ENCODE assay signal across 8 cellular contexts in the genomic region with DNA sequence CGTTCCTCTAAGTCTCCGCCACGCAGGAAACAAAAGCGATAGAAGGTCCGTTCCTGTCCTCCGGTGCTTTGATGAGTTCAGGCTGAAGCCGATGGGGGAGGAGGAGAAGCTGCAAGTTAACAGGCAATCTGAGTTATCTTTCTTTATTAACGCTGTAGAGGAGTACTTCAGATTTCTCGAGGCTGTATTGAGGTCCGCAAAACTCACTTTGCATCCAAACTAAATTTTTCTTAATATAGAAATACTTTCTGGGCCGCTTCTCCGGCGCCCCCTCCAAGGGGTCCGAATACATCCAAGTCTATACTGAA. TPM values are rescaled to one million over a fixed set of nuclear protein-coding genes. Genes with fewer than 3 reads are reported as not detected.
DNase-seq lines count a peak whose midpoint lies in the region; ATAC-seq, FAIRE-seq and TF ChIP-seq lines count a peak whose summit lies in the region.

No MANE protein-coding gene starts in this region.

- H3K4me1 Mint-ChIP-seq in T-helper 2 cell treated with Interferon-gamma antibody and Interleukin-4, amounts not matched to agents 5 μg/mL and 100 μg/mL, for 36 hours (ENCODE audit: low read depth): no peaks in the 10 kb centered on the region
- peaks cover 4% of the 10 kb centered on the region for H3K4me1 Mint-ChIP-seq in astrocyte (ENCODE audit: low read depth, unreplicated experiment)

- H3K4me1 ChIP-seq in astrocyte (ENCODE audit: insufficient read depth, low read length): peaks cover 10% of the 10 kb centered on the region
- H3K4me1 ChIP-seq in liver (ENCODE audit: control insufficient read depth in 4 of 4, insufficient read depth in 4 of 4, low read length in 3 of 4): peaks cover 9 to 66% (median 45%) of the 10 kb centered on the region in 4 donors
- peaks cover 9% of the 10 kb centered on the region for H3K4me1 ChIP-seq in stomach smooth muscle (ENCODE audit: control insufficient read depth, insufficient read depth, low read length)

- DNase-seq in T-helper 2 cell treated with Interferon-gamma antibody and Interleukin-4, amounts not matched to agents 5 μg/mL and 100 μg/mL, for 36 hours (ENCODE audit: low spot score): no peak
- no peak for DNase-seq in T-helper 2 cell
- DNase-seq in astrocyte (ENCODE audit: low read depth): no peak
- DNase-seq in NCI-H2081 treated with DMSO at 0.1 percent for 48 hours (lab: John Stamatoyannopoulos, UW): no peak

- no peak for FAIRE-seq in astrocyte (lab: Jason Lieb, UNC)

- H3K9me3 Mint-ChIP-seq in T-helper 2 cell treated with Interferon-gamma antibody and Interleukin-4, amounts not matched to agents 5 μg/mL and 100 μg/mL, for 36 hours: no peaks in the 10 kb centered on the region
- H3K9me3 Mint-ChIP-seq in astrocyte (ENCODE audit: unreplicated experiment): no peaks in the 10 kb centered on the region

- no peaks in the 10 kb centered on the region for H3K9me3 ChIP-seq in astrocyte (ENCODE audit: insufficient read depth, low read depth, low read length)
- H3K9me3 ChIP-seq in liver (ENCODE audit: control insufficient read depth in 4 of 4, low read length in 3 of 4): no peaks in the 10 kb centered on the region
- no peaks in the 10 kb centered on the region for H3K9me3 ChIP-seq in stomach smooth muscle (ENCODE audit: control insufficient read depth in 2 of 2, low read length in 2 of 2)

- peaks cover 44% of the 10 kb centered on the region for H3K27me3 Mint-ChIP-seq in T-helper 2 cell treated with Interferon-gamma antibody and Interleukin-4, amounts not matched to agents 5 μg/mL and 100 μg/mL, for 36 hours (ENCODE audit: low read depth)
- peaks cover 20% of the 10 kb centered on the region for H3K27me3 Mint-ChIP-seq in astrocyte (ENCODE audit: low read depth, unreplicated experiment)

- H3K4me3 ChIP-seq in astrocyte (ENCODE audit: insufficient read depth, low read depth, low read length) (peak overlapping the region; percentile 49), liver (ENCODE audit: low read depth in 1 of 3, low read length in 3 of 3) (peak overlapping the region; percentile 59 to 86 (median 66)), stomach smooth muscle (ENCODE audit: low read length in 2 of 2) (peak overlapping the region; percentile 59 to 73)

- H3K4me3 Mint-ChIP-seq in T-helper 2 cell treated with Interferon-gamma antibody and Interleukin-4, amounts not matched to agents 5 μg/mL and 100 μg/mL, for 36 hours: peak overlapping the region; percentile 30
- H3K4me3 Mint-ChIP-seq in astrocyte (ENCODE audit: unreplicated experiment): peak overlapping the region; percentile 77

- H4K20me1 ChIP-seq in astrocyte (ENCODE audit: insufficient read depth, low read length): no peaks in the 10 kb centered on the region

- no peak for TF ChIP-seq CTCF in astrocyte (IDR thresholded peaks at IDR 0.05; ENCODE audit: insufficient read depth, low read depth, low read length)
- TF ChIP-seq CTCF in liver (IDR thresholded peaks at IDR 0.05; ENCODE audit: low read depth, low read length, missing input control): no peak

- no peak for TF ChIP-seq RAD21 in liver (IDR thresholded peaks at IDR 0.05)

- H3K36me3 Mint-ChIP-seq in T-helper 2 cell treated with Interferon-gamma antibody and Interleukin-4, amounts not matched to agents 5 μg/mL and 100 μg/mL, for 36 hours (ENCODE audit: low read depth): no peaks in the 10 kb centered on the region
- H3K36me3 Mint-ChIP-seq in astrocyte (ENCODE audit: low read depth, unreplicated experiment): no peaks in the 10 kb centered on the region

- 7% methylated on average over 14 of the region's 14 CpGs for WGBS in liver

- H3K27ac Mint-ChIP-seq in T-helper 2 cell treated with Interferon-gamma antibody and Interleukin-4, amounts not matched to agents 5 μg/mL and 100 μg/mL, for 36 hours: no peak overlapping the region
- H3K27ac Mint-ChIP-seq in astrocyte (ENCODE audit: unreplicated experiment): no peak overlapping the region

- H2AFZ ChIP-seq in astrocyte (ENCODE audit: low read depth, low read length): peak overlapping the region; percentile 73

- H3K9ac ChIP-seq in astrocyte (ENCODE audit: low read length) (peak overlapping the region; percentile 26), liver (ENCODE audit: low read depth in 1 of 2, low read length in 2 of 2) (peak overlapping the region; percentile 57 to 65), stomach smooth muscle (ENCODE audit: low read length in 2 of 2) (no peak overlapping the region)

- H3K36me3 ChIP-seq in astrocyte (ENCODE audit: insufficient read depth, low read length) (no peaks in the 10 kb centered on the region), liver (ENCODE audit: control insufficient read depth in 4 of 4, insufficient read depth in 3 of 4, low read depth in 1 of 4, low read length in 3 of 4) (no peaks in the 10 kb centered on the region), stomach smooth muscle (ENCODE audit: control insufficient read depth in 2 of 2, insufficient read depth in 2 of 2, low read length in 2 of 2) (no peaks in the 10 kb centered on the region)

- peak overlapping the region; percentile 85 for H3K4me2 ChIP-seq in astrocyte (ENCODE audit: low read length)

- no peaks in the 10 kb centered on the region for H3K79me2 ChIP-seq in astrocyte (ENCODE audit: insufficient read depth, low read length)

- H3K27ac ChIP-seq in astrocyte (ENCODE audit: low read depth, low read length) (no peak overlapping the region), liver (ENCODE audit: low read depth in 1 of 2, low read length in 2 of 2) (peak overlapping the region; percentile 49 to 87), stomach smooth muscle (ENCODE audit: low read length) (no peak overlapping the region)

- ATAC-seq in HG02852 (IDR thresholded peaks at IDR 0.05; ENCODE audit: unreplicated experiment): no peak
- ATAC-seq in HG02588 (IDR thresholded peaks at IDR 0.05; ENCODE audit: unreplicated experiment): no peak

- H3K27me3 ChIP-seq in astrocyte (ENCODE audit: insufficient read depth, low read length): peaks cover 40% of the 10 kb centered on the region
- H3K27me3 ChIP-seq in liver (ENCODE audit: control insufficient read depth in 4 of 4, insufficient read depth in 4 of 4, low read length in 3 of 4): no peaks in the 10 kb centered on the region
- H3K27me3 ChIP-seq in stomach smooth muscle (ENCODE audit: control insufficient read depth in 1 of 2, insufficient read depth in 2 of 2, low read length in 2 of 2): peaks cover 20 to 31% of the 10 kb centered on the region in 2 donors

TF ChIP-seq in liver, 16 proteins besides CTCF, POLR2A, EP300 and RAD21:
- TF ChIP-seq EGR1 (IDR thresholded peaks at IDR 0.05; ENCODE audit: low read depth in 2 of 2): peak in 1 of 2 donors; percentile 2
- no peak for TF ChIP-seq HNF4A (conservative IDR thresholded peaks at IDR 0.05)
- no peak for TF ChIP-seq NR2F2 (IDR thresholded peaks at IDR 0.05)
- no peak for TF ChIP-seq GABPA (IDR thresholded peaks at IDR 0.05 in 1 of 2, conservative IDR thresholded peaks at IDR 0.05 in 1 of 2)
- TF ChIP-seq SP1 (IDR thresholded peaks at IDR 0.05): no peak
- no peak for TF ChIP-seq REST (IDR thresholded peaks at IDR 0.05)
- TF ChIP-seq RXRA (IDR thresholded peaks at IDR 0.05): no peak
- TF ChIP-seq FOXA2 (IDR thresholded peaks at IDR 0.05): no peak
- peak; percentile 11 for TF ChIP-seq ZBTB33 (IDR thresholded peaks at IDR 0.05)
- TF ChIP-seq YY1 (IDR thresholded peaks at IDR 0.05): no peak

RNA-seq across cellular contexts. Expression of gene SOWAHB, which starts 0.4 kb away (rescaled TPM):
- 6.2 and 6.8 TPM in 2 replicates for total RNA-seq in astrocyte
- total RNA-seq in liver: 10 to 100 TPM; 10.0 to 30.5 TPM
- 10 to 100 TPM in 1 of 2 donors, 1 to 10 TPM in 1; 2.5 to 10.2 TPM for polyA plus RNA-seq in liver

RNA-seq across cellular contexts. Expression of gene SEPTIN11, which starts 51.2 kb away (rescaled TPM):
- total RNA-seq in astrocyte (621 and 623 TPM in 2 replicates), liver (10 to 100 TPM; 28.5 to 37.4 TPM)
- polyA plus RNA-seq in liver: 10 to 100 TPM; 17.2 to 21.6 TPM

Comparison
In these comparisons a context has a peak if more than half of its experiments do, and no peak if none do; other contexts are left out.
1. H3K27ac ChIP-seq: peak in liver (2 of 2); none in astrocyte (single experiment) and stomach smooth muscle (single experiment).
2. H3K9ac ChIP-seq: peak in astrocyte (single experiment) and liver (2 of 2); none in stomach smooth muscle (0 of 2).
3. RNA of gene SEPTIN11, which starts 51.2 kb away (total RNA-seq): 621 to 623 TPM in astrocyte; 28.5 to 37.4 TPM in liver; every median in the first group is over 10 times any median in the second.
4. Peak in every context shown above with its lines, with median percentiles within 50 percentile points of each other: H3K4me3 ChIP-seq.